Comparison of ENCODE assay signal across 13 cellular contexts in genomic region chr9:131717719-131718460, GRCh38. TPM values are rescaled to one million over a fixed set of nuclear protein-coding genes. Genes with fewer than 3 reads are reported as not detected.
A peak's percentile ranks its signal among the peaks of the same experiment; 100 is the strongest.
DNase-seq lines count a peak whose midpoint lies in the region; ATAC-seq and TF ChIP-seq lines count a peak whose summit lies in the region.
"Had no signal": no experiment of that assay in that cellular context is flagged by ENCODE, and none has a peak within 500 bp of the region (broad histone marks: within the 10 kb centered on the region; RNA-seq: fewer than 3 reads in every experiment).

No MANE protein-coding gene starts in this region.

- peaks cover 95% of the 10 kb centered on the region for H3K79me2 ChIP-seq in hepatocyte

- no peaks in the 10 kb centered on the region for H3K9me2 ChIP-seq in hepatocyte (replicated peaks; ENCODE audit: insufficient read depth)

- 84% methylated on average over 14 of the region's 14 CpGs for WGBS in hepatocyte (ENCODE audit: low lambda C conversion rate, missing lambda C conversion rate)

- POLR2A ChIA-PET in CD8-positive, alpha-beta memory T cell (lab: Charles Lee): no interaction called here
- POLR2A ChIA-PET in activated CD4-positive, alpha-beta memory T cell treated with anti-CD3 and anti-CD28 coated beads for 36 hours (lab: Charles Lee): no interaction called here

- peak overlapping the region in 7 of 8 donors; percentile 6 to 82 (median 55) for H3K27ac Mint-ChIP-seq in CD8-positive, alpha-beta memory T cell
- H3K27ac Mint-ChIP-seq in T-helper 17 cell: peak overlapping the region; percentile 96
- H3K27ac Mint-ChIP-seq in activated CD4-positive, alpha-beta memory T cell treated with anti-CD3 and anti-CD28 coated beads for 36 hours: no peak overlapping the region

- peaks cover 68 to 95% (median 89%) of the 10 kb centered on the region in 3 donors for H3K4me1 Mint-ChIP-seq in CD8-positive, alpha-beta memory T cell
- peaks cover 54% of the 10 kb centered on the region for H3K4me1 Mint-ChIP-seq in T-helper 17 cell
- H3K4me1 Mint-ChIP-seq in activated CD4-positive, alpha-beta memory T cell treated with anti-CD3 and anti-CD28 coated beads for 36 hours (ENCODE audit: low read depth): peaks cover 69% of the 10 kb centered on the region

- DNase-seq in CD8-positive, alpha-beta memory T cell: no peak
- no peak for DNase-seq in T-helper 17 cell
- DNase-seq in hepatocyte (ENCODE audit: low spot score): peak; percentile 56
- no peak for DNase-seq in gastrocnemius medialis
- no peak for DNase-seq in NCI-H1092 (lab: John Stamatoyannopoulos, UW)
- no peak for DNase-seq in activated CD4-positive, alpha-beta memory T cell treated with anti-CD3 and anti-CD28 coated beads for 36 hours
- DNase-seq: effector memory CD4-positive, alpha-beta T cell; foreskin fibroblast; NCI-H187 treated with DMSO at 0.1 percent for 48 hours; NCI-H526; thyroid gland had no signal

- H3K4me1 ChIP-seq in CD8-positive, alpha-beta memory T cell (ENCODE audit: insufficient read depth, low read length): peaks cover 29% of the 10 kb centered on the region
- H3K4me1 ChIP-seq in hepatocyte (ENCODE audit: insufficient read depth) (peaks cover 7% of the 10 kb centered on the region), gastrocnemius medialis (peaks cover 67 to 70% of the 10 kb centered on the region in 2 donors)

- H3K9me3 ChIP-seq in CD8-positive, alpha-beta memory T cell (ENCODE audit: low read length): no peaks in the 10 kb centered on the region
- no peaks in the 10 kb centered on the region for H3K9me3 ChIP-seq in T-helper 17 cell (ENCODE audit: control insufficient read depth, low read length, poor library complexity, severe bottlenecking)
- no peaks in the 10 kb centered on the region for H3K9me3 ChIP-seq in hepatocyte (ENCODE audit: low read depth)
- H3K9me3 ChIP-seq in gastrocnemius medialis: no peaks in the 10 kb centered on the region
- H3K9me3 ChIP-seq: thyroid gland had no signal

- peak overlapping the region in 1 of 7 donors; percentile 9 for H3K4me3 Mint-ChIP-seq in CD8-positive, alpha-beta memory T cell
- H3K4me3 Mint-ChIP-seq in T-helper 17 cell: peak overlapping the region; percentile 61
- H3K4me3 Mint-ChIP-seq in activated CD4-positive, alpha-beta memory T cell treated with anti-CD3 and anti-CD28 coated beads for 36 hours: no peak overlapping the region

- no peak for TF ChIP-seq POLR2A in gastrocnemius medialis (IDR thresholded peaks at IDR 0.05)

- no peak overlapping the region for H3K27ac ChIP-seq in CD8-positive, alpha-beta memory T cell (ENCODE audit: low read depth, low read length)
- peak overlapping the region; percentile 54 for H3K27ac ChIP-seq in hepatocyte
- H3K27ac ChIP-seq in gastrocnemius medialis: peak overlapping the region; percentile 67 to 85 (median 76)

- peaks cover 0 to 70% (median 8%) of the 10 kb centered on the region in 3 donors for H3K36me3 Mint-ChIP-seq in CD8-positive, alpha-beta memory T cell
- peaks cover 6% of the 10 kb centered on the region for H3K36me3 Mint-ChIP-seq in T-helper 17 cell (ENCODE audit: low read depth)
- peaks cover 9% of the 10 kb centered on the region for H3K36me3 Mint-ChIP-seq in activated CD4-positive, alpha-beta memory T cell treated with anti-CD3 and anti-CD28 coated beads for 36 hours

- H3K27me3 Mint-ChIP-seq in CD8-positive, alpha-beta memory T cell: no peaks in the 10 kb centered on the region
- no peaks in the 10 kb centered on the region for H3K27me3 Mint-ChIP-seq in T-helper 17 cell
- no peaks in the 10 kb centered on the region for H3K27me3 Mint-ChIP-seq in activated CD4-positive, alpha-beta memory T cell treated with anti-CD3 and anti-CD28 coated beads for 36 hours

- CTCF ChIA-PET in CD8-positive, alpha-beta memory T cell (lab: Charles Lee): interaction anchor here (1.0 to 1.2 kb wide), 2 partner anchors 9 to 14 kb away, joined by 3 read pairs; no protein-coding TSS in a partner anchor
- CTCF ChIA-PET in activated CD4-positive, alpha-beta memory T cell treated with anti-CD3 and anti-CD28 coated beads for 36 hours (lab: Charles Lee): no interaction called here

- TF ChIP-seq CTCF in hepatocyte (IDR thresholded peaks at IDR 0.05; ENCODE audit: poor library complexity): no peak
- TF ChIP-seq CTCF in gastrocnemius medialis (IDR thresholded peaks at IDR 0.05 in 4 of 5, conservative IDR thresholded peaks at IDR 0.05 in 1 of 5): no peak

- in situ Hi-C loops in gastrocnemius medialis (cut with MboI; ENCODE audit: low sequenced_read_pairs in 4 of 4): no loop called here

- no peaks in the 10 kb centered on the region for H3K27me3 ChIP-seq in CD8-positive, alpha-beta memory T cell (ENCODE audit: insufficient read depth, low read length, poor library complexity, severe bottlenecking)
- no peaks in the 10 kb centered on the region for H3K27me3 ChIP-seq in hepatocyte
- no peaks in the 10 kb centered on the region for H3K27me3 ChIP-seq in gastrocnemius medialis
- H3K27me3 ChIP-seq: thyroid gland had no signal

- intact Hi-C loops in gastrocnemius medialis (cut with DNase I; ENCODE audit: low total_unique reads): no loop called here
- intact Hi-C loops in activated CD4-positive, alpha-beta memory T cell treated with anti-CD3 and anti-CD28 coated beads for 36 hours (cut with micrococcal nuclease): no loop called here

- no peak overlapping the region for H2AFZ ChIP-seq in hepatocyte

- H3K36me3 ChIP-seq in CD8-positive, alpha-beta memory T cell (ENCODE audit: insufficient read depth, low read length): peaks cover 7% of the 10 kb centered on the region
- H3K36me3 ChIP-seq in hepatocyte (replicated peaks; ENCODE audit: insufficient read depth, low read depth) (no peaks in the 10 kb centered on the region), gastrocnemius medialis (no peaks in the 10 kb centered on the region)
- H3K36me3 ChIP-seq: thyroid gland had no signal

- no peaks in the 10 kb centered on the region for H3K9me3 Mint-ChIP-seq in CD8-positive, alpha-beta memory T cell
- H3K9me3 Mint-ChIP-seq in activated CD4-positive, alpha-beta memory T cell treated with anti-CD3 and anti-CD28 coated beads for 36 hours: no peaks in the 10 kb centered on the region

- peaks cover 5% of the 10 kb centered on the region for H4K20me1 ChIP-seq in hepatocyte (ENCODE audit: insufficient read depth, poor library complexity, severe bottlenecking)

- H3K4me2 ChIP-seq in hepatocyte: no peak overlapping the region

- ATAC-seq in T-helper 17 cell (no peak), gastrocnemius medialis (peak in 1 of 2 donors; percentile 28), HG02938 (IDR thresholded peaks at IDR 0.05; ENCODE audit: unreplicated experiment) (no peak)
- ATAC-seq: activated CD4-positive, CD25-positive, alpha-beta regulatory T cell treated with anti-CD3 and anti-CD28 coated beads, Interleukin-2, amount 50 U/mL, for 24 hours had no signal

- no peak overlapping the region for H3K4me3 ChIP-seq in CD8-positive, alpha-beta memory T cell (ENCODE audit: low read length)
- H3K4me3 ChIP-seq in hepatocyte (no peak overlapping the region), gastrocnemius medialis (no peak overlapping the region)
- H3K4me3 ChIP-seq: thyroid gland had no signal

RNA-seq across cellular contexts. Expression of gene RAPGEF1, which starts 22.0 kb away (rescaled TPM):
- total RNA-seq in CD8-positive, alpha-beta memory T cell: 100 to 1,000 TPM; 145 to 148 TPM
- 20.1 TPM for polyA plus RNA-seq in CD8-positive, alpha-beta memory T cell
- total RNA-seq in T-helper 17 cell (100 to 1,000 TPM; 176 to 209 TPM), hepatocyte (26.2 and 27.5 TPM in 2 replicates), gastrocnemius medialis (100 to 1,000 TPM; 123 to 296 (median 217) TPM)
- polyA plus RNA-seq in hepatocyte: 24.8 and 29.7 TPM in 2 replicates
- 10 to 100 TPM; 91.9 to 92.3 TPM for total RNA-seq in activated CD4-positive, alpha-beta memory T cell treated with anti-CD3 and anti-CD28 coated beads for 36 hours
